Comparison of ENCODE assay signal across 8 cellular contexts in the genomic region with DNA sequence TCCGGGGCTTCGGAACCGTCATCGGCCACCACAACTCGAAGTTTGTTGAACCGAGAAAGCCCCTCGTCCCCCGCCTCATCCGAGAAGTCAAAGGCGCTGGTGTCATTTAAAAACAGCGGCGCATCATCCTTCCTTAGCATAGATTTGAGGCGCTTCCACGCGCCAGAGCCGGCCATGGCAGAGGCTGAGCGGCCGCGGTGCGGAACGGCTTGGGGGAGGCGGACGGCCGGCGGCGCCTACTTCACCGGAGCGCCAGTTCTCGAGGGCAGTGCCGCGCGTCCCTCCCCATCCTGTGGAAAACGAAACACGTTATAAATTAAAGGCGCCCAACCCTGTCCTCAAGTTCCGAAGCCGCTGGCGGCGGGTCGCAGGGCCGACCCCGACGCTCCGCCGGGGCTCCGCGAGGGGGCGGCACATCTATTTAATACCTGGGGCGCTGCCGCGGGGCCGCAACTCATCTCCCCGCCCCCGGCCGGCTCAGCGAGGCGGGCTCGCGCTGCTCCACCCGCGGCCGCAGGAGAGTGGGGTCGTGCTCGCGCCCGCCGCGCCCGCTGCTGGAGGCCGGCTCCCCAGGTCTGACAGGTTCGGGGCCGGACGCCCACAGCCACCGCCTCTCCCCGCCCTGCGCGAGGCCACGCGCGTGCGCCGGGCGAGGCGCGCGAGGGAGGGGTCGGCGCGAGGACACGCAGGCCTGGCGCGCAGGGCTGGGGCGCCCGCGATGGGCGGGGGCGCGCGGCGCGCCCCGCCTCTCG. TPM values are rescaled to one million over a fixed set of nuclear protein-coding genes. Genes with fewer than 3 reads are reported as not detected.
DNase-seq lines count a peak whose midpoint lies in the region; ATAC-seq and TF ChIP-seq lines count a peak whose summit lies in the region.

A gene with protein sequence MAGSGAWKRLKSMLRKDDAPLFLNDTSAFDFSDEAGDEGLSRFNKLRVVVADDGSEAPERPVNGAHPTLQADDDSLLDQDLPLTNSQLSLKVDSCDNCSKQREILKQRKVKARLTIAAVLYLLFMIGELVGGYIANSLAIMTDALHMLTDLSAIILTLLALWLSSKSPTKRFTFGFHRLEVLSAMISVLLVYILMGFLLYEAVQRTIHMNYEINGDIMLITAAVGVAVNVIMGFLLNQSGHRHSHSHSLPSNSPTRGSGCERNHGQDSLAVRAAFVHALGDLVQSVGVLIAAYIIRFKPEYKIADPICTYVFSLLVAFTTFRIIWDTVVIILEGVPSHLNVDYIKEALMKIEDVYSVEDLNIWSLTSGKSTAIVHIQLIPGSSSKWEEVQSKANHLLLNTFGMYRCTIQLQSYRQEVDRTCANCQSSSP (minus strand): TSS at position 577 of the 752 bp plus-strand sequence. CDS start 401 bp downstream, at position 176.

- TF ChIP-seq POLR2A in Raji (IDR thresholded peaks at IDR 0.05; ENCODE audit: insufficient read depth, low read depth, low read length) (peak; percentile 44; the same call in 1 of the 2 replicates), ovary (IDR thresholded peaks at IDR 0.05) (peak; percentile 28)

- peaks cover 0 to 4% of the 10 kb centered on the region in 2 donors for H3K9me3 Mint-ChIP-seq in activated naive CD4-positive, alpha-beta T cell treated with anti-CD3 and anti-CD28 coated beads, Interleukin-2, amount 50 U/mL, for 72 hours

- no peak for TF ChIP-seq EP300 in ovary (IDR thresholded peaks at IDR 0.05)

- peak; percentile 8 to 18 for DNase-seq in AML-193 (lab: John Stamatoyannopoulos, UW)
- DNase-seq in activated naive CD4-positive, alpha-beta T cell treated with anti-CD3 and anti-CD28 coated beads, Interleukin-2, amount 50 U/mL, for 72 hours (ENCODE audit: low spot score in 2 of 2) = peak; percentile 62
- DNase-seq in head of caudate nucleus = peak; percentile 41 to 91 (median 80)
- peak; percentile 68 to 83 (median 72) for DNase-seq in ovary

- peak within 1 kb of the TSS; percentile 77 to 82 for H3K27ac ChIP-seq in ovary
- peak within 1 kb of the TSS; percentile 61 for H3K27ac ChIP-seq in thymus (ENCODE audit: low read depth)

- H3K36me3 ChIP-seq in ovary (no peaks in the 10 kb centered on the region), thymus (ENCODE audit: control insufficient read depth, insufficient read depth) (no peaks in the 10 kb centered on the region)

- H3K9me3 ChIP-seq in ovary = no peaks in the 10 kb centered on the region
- no peaks in the 10 kb centered on the region for H3K9me3 ChIP-seq in thymus (ENCODE audit: control insufficient read depth)

- ATAC-seq in GM19025 (IDR thresholded peaks at IDR 0.05; ENCODE audit: low read depth, unreplicated experiment) (peak; percentile 80), HG03280 (IDR thresholded peaks at IDR 0.05; ENCODE audit: unreplicated experiment) (peak; percentile 65)
- peak; percentile 89 to 93 for ATAC-seq in activated naive CD4-positive, alpha-beta T cell treated with anti-CD3 and anti-CD28 coated beads, Interleukin-2, amount 50 U/mL, for 72 hours

- peaks cover 3% of the 10 kb centered on the region for H3K4me1 ChIP-seq in ovary (ENCODE audit: insufficient read depth)
- H3K4me1 ChIP-seq in thymus (ENCODE audit: control insufficient read depth, insufficient read depth, low read length) = peaks cover 10% of the 10 kb centered on the region

- H3K27ac Mint-ChIP-seq in activated naive CD4-positive, alpha-beta T cell treated with anti-CD3 and anti-CD28 coated beads, Interleukin-2, amount 50 U/mL, for 72 hours = peak within 1 kb of the TSS; percentile 75 to 92

- H3K4me3 ChIP-seq in ovary (peak within 1 kb of the TSS; percentile 71), thymus (ENCODE audit: low read length) (peak within 1 kb of the TSS; percentile 72)

- WGBS in ovary, 3 donors = 0 to 1% (median 0%) methylated on average over 38 to 103 of the region's 103 CpGs
- WGBS in thymus = under 1% methylated on average over 102 of the region's 103 CpGs

- H3K36me3 Mint-ChIP-seq in activated naive CD4-positive, alpha-beta T cell treated with anti-CD3 and anti-CD28 coated beads, Interleukin-2, amount 50 U/mL, for 72 hours = peaks cover 0 to 12% of the 10 kb centered on the region in 2 donors

- H3K27me3 ChIP-seq in ovary (no peaks in the 10 kb centered on the region), thymus (ENCODE audit: control insufficient read depth, insufficient read depth) (peaks cover 6% of the 10 kb centered on the region)

- intact Hi-C loops in head of caudate nucleus (cut with DNase I) (loop anchor here (2.0 to 5.0 kb wide), 3 partner anchors 64 to 90 kb away; a partner anchor contains a TSS), ovary (cut with DNase I) (loop anchor here in 2 of 4 donors (10.0 kb wide), 2 partner anchors 62 to 82 kb away; a partner anchor contains a TSS)

- TF ChIP-seq CTCF in ovary (IDR thresholded peaks at IDR 0.05) = peak in 2 of 3 donors; percentile 42 to 53

RNA-seq across cellular contexts. Expression of the gene that starts here (rescaled TPM):
- 1 to 10 TPM; 1.3 to 1.6 TPM for total RNA-seq in activated naive CD4-positive, alpha-beta T cell treated with anti-CD3 and anti-CD28 coated beads, Interleukin-2, amount 50 U/mL, for 72 hours
- 10 to 100 TPM in 2 of 7 donors, 1 to 10 TPM in 5; 4.2 to 10.9 (median 8.8) TPM for total RNA-seq in ovary
- polyA plus RNA-seq in ovary = 1 to 10 TPM; 2.5 to 5.5 TPM
- 2.9 TPM for polyA plus RNA-seq in thymus

Comparison
In these comparisons a context has a peak if more than half of its experiments do, and no peak if none do; other contexts are left out.
1. Peak in every context shown above with its lines: DNase-seq, ATAC-seq, H3K4me3 ChIP-seq and H3K27ac ChIP-seq.
2. DNase-seq: peak in every context shown above with its lines; median percentile 80 in head of caudate nucleus; 72 in ovary; 62 in activated naive CD4-positive, alpha-beta T cell treated with anti-CD3 and anti-CD28 coated beads, Interleukin-2, amount 50 U/mL, for 72 hours; 13 in AML-193.